Comparison of ENCODE assay signal across 2 cellular contexts in genomic region chr2:17476060-17476459, GRCh38.
TF ChIP-seq lines count a peak whose summit lies in the region.

No MANE protein-coding gene starts in this region.

TF ChIP-seq in HCT116, 20 proteins besides CTCF, POLR2A, EP300 and RAD21:
- TF ChIP-seq ZNF274 (IDR thresholded peaks at IDR 0.05; ENCODE audit: low read depth, low read length) (no peak), EGR1 (IDR thresholded peaks at IDR 0.05; ENCODE audit: low read depth) (no peak), CBX3 (IDR thresholded peaks at IDR 0.05; ENCODE audit: low read depth) (no peak), JUND (IDR thresholded peaks at IDR 0.05) (no peak), SRF (IDR thresholded peaks at IDR 0.05; ENCODE audit: low read depth) (no peak), YY1 (IDR thresholded peaks at IDR 0.05; ENCODE audit: extremely low read depth, insufficient replicate concordance, low read depth, low read length) (no peak)
- TF ChIP-seq, protein P1, sequence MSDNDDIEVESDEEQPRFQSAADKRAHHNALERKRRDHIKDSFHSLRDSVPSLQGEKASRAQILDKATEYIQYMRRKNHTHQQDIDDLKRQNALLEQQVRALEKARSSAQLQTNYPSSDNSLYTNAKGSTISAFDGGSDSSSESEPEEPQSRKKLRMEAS (IDR thresholded peaks at IDR 0.05): no peak

TF ChIP-seq in GM12878, 131 proteins besides CTCF, POLR2A, EP300 and RAD21:
- TF ChIP-seq SPI1 (IDR thresholded peaks at IDR 0.05; ENCODE audit: borderline replicate concordance, insufficient read depth, low read depth, low read length) (no peak), MTA3 (IDR thresholded peaks at IDR 0.05; ENCODE audit: borderline replicate concordance, low read length) (no peak), CBX3 (IDR thresholded peaks at IDR 0.05; ENCODE audit: borderline replicate concordance, low read depth) (no peak), SIX5 (IDR thresholded peaks at IDR 0.05; ENCODE audit: low read depth, low read length, severe bottlenecking) (no peak), KLF5 (IDR thresholded peaks at IDR 0.05; ENCODE audit: partially characterized antibody) (no peak), USF2 (IDR thresholded peaks at IDR 0.05; ENCODE audit: borderline replicate concordance, low read depth, low read length) (no peak), ASH2L (IDR thresholded peaks at IDR 0.05; ENCODE audit: borderline replicate concordance, low read depth) (no peak), RUNX3 (IDR thresholded peaks at IDR 0.05; ENCODE audit: low read length) (no peak), SMARCA5 (IDR thresholded peaks at IDR 0.05) (no peak)
- TF ChIP-seq, protein P2, sequence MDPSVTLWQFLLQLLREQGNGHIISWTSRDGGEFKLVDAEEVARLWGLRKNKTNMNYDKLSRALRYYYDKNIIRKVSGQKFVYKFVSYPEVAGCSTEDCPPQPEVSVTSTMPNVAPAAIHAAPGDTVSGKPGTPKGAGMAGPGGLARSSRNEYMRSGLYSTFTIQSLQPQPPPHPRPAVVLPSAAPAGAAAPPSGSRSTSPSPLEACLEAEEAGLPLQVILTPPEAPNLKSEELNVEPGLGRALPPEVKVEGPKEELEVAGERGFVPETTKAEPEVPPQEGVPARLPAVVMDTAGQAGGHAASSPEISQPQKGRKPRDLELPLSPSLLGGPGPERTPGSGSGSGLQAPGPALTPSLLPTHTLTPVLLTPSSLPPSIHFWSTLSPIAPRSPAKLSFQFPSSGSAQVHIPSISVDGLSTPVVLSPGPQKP (IDR thresholded peaks at IDR 0.05; ENCODE audit: low read depth, low read length): no peak
- TF ChIP-seq, protein P1 (IDR thresholded peaks at IDR 0.05; ENCODE audit: low read depth, low read length): no peak
- TF ChIP-seq, protein P3, sequence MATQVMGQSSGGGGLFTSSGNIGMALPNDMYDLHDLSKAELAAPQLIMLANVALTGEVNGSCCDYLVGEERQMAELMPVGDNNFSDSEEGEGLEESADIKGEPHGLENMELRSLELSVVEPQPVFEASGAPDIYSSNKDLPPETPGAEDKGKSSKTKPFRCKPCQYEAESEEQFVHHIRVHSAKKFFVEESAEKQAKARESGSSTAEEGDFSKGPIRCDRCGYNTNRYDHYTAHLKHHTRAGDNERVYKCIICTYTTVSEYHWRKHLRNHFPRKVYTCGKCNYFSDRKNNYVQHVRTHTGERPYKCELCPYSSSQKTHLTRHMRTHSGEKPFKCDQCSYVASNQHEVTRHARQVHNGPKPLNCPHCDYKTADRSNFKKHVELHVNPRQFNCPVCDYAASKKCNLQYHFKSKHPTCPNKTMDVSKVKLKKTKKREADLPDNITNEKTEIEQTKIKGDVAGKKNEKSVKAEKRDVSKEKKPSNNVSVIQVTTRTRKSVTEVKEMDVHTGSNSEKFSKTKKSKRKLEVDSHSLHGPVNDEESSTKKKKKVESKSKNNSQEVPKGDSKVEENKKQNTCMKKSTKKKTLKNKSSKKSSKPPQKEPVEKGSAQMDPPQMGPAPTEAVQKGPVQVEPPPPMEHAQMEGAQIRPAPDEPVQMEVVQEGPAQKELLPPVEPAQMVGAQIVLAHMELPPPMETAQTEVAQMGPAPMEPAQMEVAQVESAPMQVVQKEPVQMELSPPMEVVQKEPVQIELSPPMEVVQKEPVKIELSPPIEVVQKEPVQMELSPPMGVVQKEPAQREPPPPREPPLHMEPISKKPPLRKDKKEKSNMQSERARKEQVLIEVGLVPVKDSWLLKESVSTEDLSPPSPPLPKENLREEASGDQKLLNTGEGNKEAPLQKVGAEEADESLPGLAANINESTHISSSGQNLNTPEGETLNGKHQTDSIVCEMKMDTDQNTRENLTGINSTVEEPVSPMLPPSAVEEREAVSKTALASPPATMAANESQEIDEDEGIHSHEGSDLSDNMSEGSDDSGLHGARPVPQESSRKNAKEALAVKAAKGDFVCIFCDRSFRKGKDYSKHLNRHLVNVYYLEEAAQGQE (IDR thresholded peaks at IDR 0.05; ENCODE audit: low read depth, low read length): no peak
